ENCODE assay signal across 1 cellular context in genomic region chr17:50909765-50910661, GRCh38.
TF ChIP-seq lines count a peak whose summit lies in the region.

No MANE protein-coding gene starts in this region.

TF ChIP-seq in HepG2, 621 proteins besides CTCF, POLR2A, EP300 and RAD21 (continued from another document and continues in another):
- TF ChIP-seq CEBPZ (IDR thresholded peaks at IDR 0.05; ENCODE audit: low read length) (no peak), ZNF576 (CRISPR knock-in tag; IDR thresholded peaks at IDR 0.05) (peak; percentile 80; the same call in 1 of the 2 replicates), NCOA1 (CRISPR knock-in tag; IDR thresholded peaks at IDR 0.05) (no peak), HOXD1 (CRISPR knock-in tag; IDR thresholded peaks at IDR 0.05) (no peak), ZNF629 (CRISPR knock-in tag; conservative IDR thresholded peaks at IDR 0.05) (peak; percentile 70), ZNF784 (CRISPR knock-in tag; IDR thresholded peaks at IDR 0.05; ENCODE audit: borderline replicate concordance) (no peak), ZNF337 (CRISPR knock-in tag; IDR thresholded peaks at IDR 0.05; ENCODE audit: borderline replicate concordance, low read depth) (peak; percentile 56; the same call in 1 of the 2 replicates), MXI1 (IDR thresholded peaks at IDR 0.05; ENCODE audit: borderline replicate concordance, low read depth, low read length) (peak; percentile 28; the same call in 1 of the 3 replicates), RBM22 (optimal IDR thresholded peaks at IDR 0.05; ENCODE audit: low read length) (no peak), SKI (IDR thresholded peaks at IDR 0.05; ENCODE audit: partially characterized antibody) (no peak), RARG (CRISPR knock-in tag; IDR thresholded peaks at IDR 0.05; ENCODE audit: low read depth) (no peak), FOXK1 (CRISPR knock-in tag; IDR thresholded peaks at IDR 0.05; ENCODE audit: borderline replicate concordance, low read depth) (peak; percentile 54; the same call in 1 of the 2 replicates), ZFX (CRISPR knock-in tag; IDR thresholded peaks at IDR 0.05; ENCODE audit: low read depth) (no peak; the same call in 1 of the 2 replicates), ZNF563 (CRISPR knock-in tag; IDR thresholded peaks at IDR 0.05) (no peak), LCORL (IDR thresholded peaks at IDR 0.05) (no peak), LCORL (CRISPR knock-in tag; IDR thresholded peaks at IDR 0.05) (no peak), HCFC1 (IDR thresholded peaks at IDR 0.05; ENCODE audit: low read depth, low read length) (no peak), REXO4 (CRISPR knock-in tag; IDR thresholded peaks at IDR 0.05; ENCODE audit: borderline replicate concordance) (no peak), ETV5 (CRISPR knock-in tag; IDR thresholded peaks at IDR 0.05; ENCODE audit: borderline replicate concordance) (peak; percentile 32; the same call in 1 of the 2 replicates), ZNF205 (CRISPR knock-in tag; IDR thresholded peaks at IDR 0.05) (peak; percentile 70; the same call in 1 of the 2 replicates), ZNF597 (CRISPR knock-in tag; IDR thresholded peaks at IDR 0.05) (no peak), ZNF878 (CRISPR knock-in tag; IDR thresholded peaks at IDR 0.05) (no peak), ZBTB14 (CRISPR knock-in tag; IDR thresholded peaks at IDR 0.05) (no peak), ETS1 (CRISPR knock-in tag; IDR thresholded peaks at IDR 0.05) (no peak), ZNF510 (CRISPR knock-in tag; IDR thresholded peaks at IDR 0.05; ENCODE audit: low read depth) (peak; percentile 82; the same call in 1 of the 2 replicates), ZNF280D (CRISPR knock-in tag; IDR thresholded peaks at IDR 0.05) (peak; percentile 70; the same call in 1 of the 2 replicates), RELA (CRISPR knock-in tag; IDR thresholded peaks at IDR 0.05) (peak; percentile 81; the same call in 1 of the 2 replicates), ELF4 (CRISPR knock-in tag; IDR thresholded peaks at IDR 0.05; ENCODE audit: borderline replicate concordance) (no peak), SIX1 (CRISPR knock-in tag; IDR thresholded peaks at IDR 0.05; ENCODE audit: borderline replicate concordance) (no peak), ZBTB1 (CRISPR knock-in tag; IDR thresholded peaks at IDR 0.05; ENCODE audit: borderline replicate concordance) (no peak), USF2 (IDR thresholded peaks at IDR 0.05; ENCODE audit: low read depth, low read length) (no peak), USF2 (CRISPR knock-in tag; IDR thresholded peaks at IDR 0.05; ENCODE audit: borderline replicate concordance) (no peak), AHDC1 (CRISPR knock-in tag; IDR thresholded peaks at IDR 0.05; ENCODE audit: borderline replicate concordance) (no peak), NCOR1 (IDR thresholded peaks at IDR 0.05; ENCODE audit: borderline replicate concordance, low read length) (peak; percentile 47; the same call in 1 of the 2 replicates), GRHL1 (CRISPR knock-in tag; conservative IDR thresholded peaks at IDR 0.05) (no peak), TAF15 (IDR thresholded peaks at IDR 0.05; ENCODE audit: low read depth, low read length, poor library complexity, severe bottlenecking) (no peak)
